ENCODE assay signal across 34 cellular contexts in the genomic region with DNA sequence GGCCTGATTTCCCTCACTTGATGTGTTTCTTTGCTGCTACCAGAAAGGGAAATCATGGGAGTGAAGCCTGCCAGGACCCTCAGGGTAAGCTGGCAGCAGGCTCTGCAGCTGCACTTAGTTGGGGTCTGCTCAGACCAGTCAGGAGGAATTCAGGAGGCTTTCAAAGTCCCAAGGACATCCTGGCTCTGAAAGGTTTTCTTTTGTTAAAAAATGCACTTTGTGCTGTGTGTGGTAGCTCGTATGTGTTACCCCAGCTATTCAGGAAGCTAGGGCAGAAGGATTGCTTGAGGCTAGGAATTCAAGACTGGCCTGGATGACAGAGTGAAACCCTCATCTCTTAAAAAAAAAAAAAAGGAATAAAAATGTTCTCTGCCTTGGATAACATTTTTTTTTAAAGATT.
"Had no signal": no experiment of that assay in that cellular context is flagged by ENCODE, and none has a peak within 500 bp of the region (broad histone marks: within the 10 kb centered on the region; RNA-seq: fewer than 3 reads in every experiment).

No MANE protein-coding gene starts in this region.

- H3K9me3 Mint-ChIP-seq: activated naive CD4-positive, alpha-beta T cell treated with anti-CD3 and anti-CD28 coated beads for 36 hours; activated naive CD4-positive, alpha-beta T cell treated with anti-CD3 and anti-CD28 coated beads, Interleukin-2, amount 50 U/mL, for 72 hours; activated T-cell treated with anti-CD3 and anti-CD28 coated beads, Interleukin-2, amount 50 U/mL, for 4 hours; activated T-helper 1 cell treated with anti-CD3 and anti-CD28 coated beads, Interleukin-12 subunit alpha, Interleukin-12 subunit beta, Interleukin-2, Interleukin-4 antibody, amounts not matched to agents 30 ng/mL and 10 ng/mL and 1 ng/mL, durations not matched to agents 14 hours and 24 hours and 36 hours had no signal

- H3K4me3 Mint-ChIP-seq: activated CD8-positive, alpha-beta T cell treated with anti-CD3 and anti-CD28 coated beads, Interleukin-2, amount 10 ng/mL, durations not matched to agents 7 days and 5 days; activated naive CD4-positive, alpha-beta T cell treated with anti-CD3 and anti-CD28 coated beads for 36 hours; activated T-cell treated with anti-CD3 and anti-CD28 coated beads, Interleukin-2, amount 50 U/mL, for 4 hours; activated T-helper 1 cell treated with anti-CD3 and anti-CD28 coated beads, Interleukin-12 subunit alpha, Interleukin-12 subunit beta, Interleukin-2, Interleukin-4 antibody, amounts not matched to agents 30 ng/mL and 10 ng/mL and 1 ng/mL, durations not matched to agents 14 hours and 24 hours and 36 hours had no signal

- H3K4me2 ChIP-seq: PC-9 had no signal

- H3K4me3 ChIP-seq: adrenal gland, K562, PC-9 had no signal

- DNase-seq: activated CD4-positive, alpha-beta T cell treated with anti-CD3 and anti-CD28 coated beads for 1 hour; activated CD4-positive, alpha-beta T cell treated with anti-CD3 and anti-CD28 coated beads for 48 hours; activated CD4-positive, alpha-beta T cell treated with anti-CD3 and anti-CD28 coated beads, Interleukin-2, amount 50 U/mL, for 48 hours; activated CD4-positive, CD25-positive, alpha-beta regulatory T cell; activated CD8-positive, alpha-beta memory T cell treated with anti-CD3 and anti-CD28 coated beads, Interleukin-2, amount 50 U/mL, for 4 hours; activated CD8-positive, alpha-beta T cell treated with anti-CD3 and anti-CD28 coated beads, Interleukin-2, amount 10 ng/mL, durations not matched to agents 7 days and 5 days; activated gamma-delta T cell treated with Interleukin-2 at 50 U/mL for 16 hours; activated naive CD4-positive, alpha-beta T cell treated with anti-CD3 and anti-CD28 coated beads for 36 hours; activated T-cell treated with anti-CD3 and anti-CD28 coated beads for 4 hours; activated T-cell treated with anti-CD3 and anti-CD28 coated beads, Interleukin-2, amount 50 U/mL, for 4 hours; adrenal gland; anterior cingulate cortex; brain microvascular endothelial cell; central memory CD4-positive, alpha-beta T cell; NCI-H1092 treated with DMSO at 0.1 percent for 48 hours; NCI-H1417; NCI-H1930; NCI-H2081 treated with DMSO at 0.1 percent for 48 hours; NCI-H2171; NCI-H510A; NCI-H526; NCI-H748 treated with DMSO at 0.1 percent for 48 hours; NK-92 treated with Interleukin-12 subunit alpha and Interleukin-12 subunit beta, amount 100 ng/mL, for 24 hours; PC-9; SW 1271; T-helper 1 cell; T-helper 2 cell; T-helper 9 cell had no signal

- H2AFZ ChIP-seq: PC-9 had no signal

- H3K9me3 ChIP-seq: adrenal gland had no signal

- H3K36me3 Mint-ChIP-seq: activated naive CD4-positive, alpha-beta T cell treated with anti-CD3 and anti-CD28 coated beads, Interleukin-2, amount 50 U/mL, for 72 hours had no signal

- H3K27ac Mint-ChIP-seq: activated CD8-positive, alpha-beta T cell treated with anti-CD3 and anti-CD28 coated beads, Interleukin-2, amount 10 ng/mL, durations not matched to agents 7 days and 5 days; activated naive CD4-positive, alpha-beta T cell treated with anti-CD3 and anti-CD28 coated beads for 36 hours; activated naive CD4-positive, alpha-beta T cell treated with anti-CD3 and anti-CD28 coated beads, Interleukin-2, amount 50 U/mL, for 72 hours; activated T-helper 1 cell treated with anti-CD3 and anti-CD28 coated beads, Interleukin-12 subunit alpha, Interleukin-12 subunit beta, Interleukin-2, Interleukin-4 antibody, amounts not matched to agents 30 ng/mL and 10 ng/mL and 1 ng/mL, durations not matched to agents 14 hours and 24 hours and 36 hours had no signal

- H3K4me1 ChIP-seq: adrenal gland had no signal

- ATAC-seq: activated CD8-positive, alpha-beta T cell treated with anti-CD3 and anti-CD28 coated beads, Interleukin-2, amount 10 ng/mL, durations not matched to agents 7 days and 5 days; activated naive CD4-positive, alpha-beta T cell treated with anti-CD3 and anti-CD28 coated beads, Interleukin-2, amount 50 U/mL, for 72 hours; activated T-cell treated with anti-CD3 and anti-CD28 coated beads, Interleukin-2, amount 50 U/mL, for 4 hours; K562; Right ventricle myocardium inferior had no signal

- H3K36me3 ChIP-seq: adrenal gland, brain microvascular endothelial cell had no signal

- H3K27me3 ChIP-seq: adrenal gland, brain microvascular endothelial cell had no signal

- H3K27ac ChIP-seq: adrenal gland, brain microvascular endothelial cell, PC-9, RWPE1, VCaP had no signal
